ENCODE assay signal across 8 cellular contexts in the genomic region with DNA sequence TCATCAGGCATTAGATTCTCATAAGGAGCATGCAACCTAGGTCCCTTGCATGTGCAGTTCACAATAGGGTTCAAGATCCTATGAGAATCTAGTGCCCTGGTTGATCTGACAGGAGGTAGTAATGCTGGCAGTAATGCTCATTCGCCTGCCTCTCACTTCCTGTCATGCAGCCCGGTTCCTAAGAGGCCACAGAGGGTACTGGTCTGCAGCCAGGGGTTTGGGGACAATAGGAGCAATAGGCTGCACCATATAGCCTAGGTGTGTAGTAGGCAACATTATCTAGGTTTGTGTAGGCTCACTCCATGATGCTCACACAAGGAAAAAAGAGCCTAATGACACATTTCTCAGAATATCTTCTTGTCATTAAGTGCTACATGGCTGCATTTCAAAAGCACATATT. TPM values are rescaled to one million over a fixed set of nuclear protein-coding genes. Genes with fewer than 3 reads are reported as not detected.
"Had no signal": no experiment of that assay in that cellular context is flagged by ENCODE, and none has a peak within 500 bp of the region (broad histone marks: within the 10 kb centered on the region; RNA-seq: fewer than 3 reads in every experiment).

No MANE protein-coding gene starts in this region.

- ATAC-seq: GM23338 had no signal

- H3K9me3 Mint-ChIP-seq: GM23338, H9 had no signal

- FAIRE-seq: H1, H54, HTR-8/SVneo had no signal

- H3K4me3 Mint-ChIP-seq: GM23338, H9 had no signal

- H3K4me3 ChIP-seq: GM23338 had no signal

- H3K27ac Mint-ChIP-seq: GM23338, H9 had no signal

- DNase-seq: H9, HCEC 1CT, IMR-90 had no signal

- H3K4me1 Mint-ChIP-seq: GM23338, H9 had no signal

- H2AFZ ChIP-seq: GM23338 had no signal

- H3K4me2 ChIP-seq: GM23338 had no signal

RNA-seq across cellular contexts. Expression of a gene that starts 25.8 kb away (rescaled TPM):
- total RNA-seq: GM23338, H1, H9, HT-29, IMR-90 had no signal
- polyA plus RNA-seq: GM23338, H1, IMR-90 had no signal

RNA-seq across cellular contexts. Expression of a gene that starts 59.6 kb away (rescaled TPM):
- total RNA-seq: GM23338, H1, H9, HT-29, IMR-90 had no signal
- polyA plus RNA-seq: GM23338, H1, IMR-90 had no signal
